23 cellular contexts compared by ENCODE assay signal in genomic region chr2:10245021-10245420, GRCh38. TPM values are rescaled to one million over a fixed set of nuclear protein-coding genes. Genes with fewer than 3 reads are reported as not detected.
DNase-seq lines count a peak whose midpoint lies in the region; ATAC-seq and TF ChIP-seq lines count a peak whose summit lies in the region.
"Had no signal": no experiment of that assay in that cellular context is flagged by ENCODE, and none has a peak within 500 bp of the region (broad histone marks: within the 10 kb centered on the region; RNA-seq: fewer than 3 reads in every experiment).

No MANE protein-coding gene starts in this region.

- peaks cover 4% of the 10 kb centered on the region for H3K9me3 Mint-ChIP-seq in WTC11
- peaks cover 4% of the 10 kb centered on the region for H3K9me3 Mint-ChIP-seq in neural progenitor cell

- DNase-seq in Right ventricle myocardium superior (peak; percentile 26), left ventricle myocardium superior (no peak), WTC11 (ENCODE audit: low spot score) (peak; percentile 5), left colon (peak; percentile 0 to 12), sciatic nerve (ENCODE audit: low spot score) (peak; percentile 17), foreskin keratinocyte (no peak), neural progenitor cell (ENCODE audit: low spot score) (no peak)
- DNase-seq: Calu3, DMS79 treated with DMSO at 0.1 percent for 48 hours, GF-D8, GOT3, HCEC 1CT, MM.1S, NCI-H2029, NCI-H446, NCI-H524 treated with DMSO at 0.1 percent for 48 hours, NCI-H774, PC-3, SHP77 had no signal

- no peak overlapping the region for H3K9ac ChIP-seq in neural progenitor cell
- H3K9ac ChIP-seq: KMS-11 had no signal

- H3K4me1 ChIP-seq in foreskin keratinocyte (no peaks in the 10 kb centered on the region), neural progenitor cell (no peaks in the 10 kb centered on the region), gastroesophageal sphincter (no peaks in the 10 kb centered on the region)

- no peak overlapping the region for H3K4me2 ChIP-seq in neural progenitor cell
- H3K4me2 ChIP-seq: KMS-11 had no signal

- H3K4me1 Mint-ChIP-seq in WTC11 (no peaks in the 10 kb centered on the region), neural progenitor cell (peaks cover 2% of the 10 kb centered on the region)
- H3K4me1 Mint-ChIP-seq: IgD-negative memory B cell had no signal

- H3K27me3 Mint-ChIP-seq in WTC11 (ENCODE audit: low read depth) (no peaks in the 10 kb centered on the region), neural progenitor cell (ENCODE audit: insufficient read depth, low read depth) (peaks cover 2% of the 10 kb centered on the region)

- H3K36me3 Mint-ChIP-seq in WTC11 (no peaks in the 10 kb centered on the region), neural progenitor cell (no peaks in the 10 kb centered on the region)
- H3K36me3 Mint-ChIP-seq: IgD-negative memory B cell had no signal

- no peaks in the 10 kb centered on the region for H4K20me1 ChIP-seq in neural progenitor cell (ENCODE audit: low read depth)

- H3K36me3 ChIP-seq in neural progenitor cell (no peaks in the 10 kb centered on the region), gastroesophageal sphincter (no peaks in the 10 kb centered on the region)

- intact Hi-C loops in Right ventricle myocardium superior (cut with DNase I), result no loop called here
- intact Hi-C loops in left ventricle myocardium superior (cut with micrococcal nuclease), result no loop called here
- intact Hi-C loops in left colon (cut with DNase I, micrococcal nuclease), result no loop called here
- intact Hi-C loops in sciatic nerve (cut with DNase I), result no loop called here

- H3K4me3 Mint-ChIP-seq in WTC11 (no peak overlapping the region), neural progenitor cell (no peak overlapping the region)
- H3K4me3 Mint-ChIP-seq: IgD-negative memory B cell had no signal

- ATAC-seq in Right ventricle myocardium superior (ENCODE audit: poor library complexity), result no peak
- no peak for ATAC-seq in left ventricle myocardium superior
- no peak for ATAC-seq in WTC11
- no peak for ATAC-seq in left colon
- ATAC-seq in sciatic nerve, result no peak
- ATAC-seq in foreskin keratinocyte, result no peak
- no peak for ATAC-seq in gastroesophageal sphincter
- ATAC-seq: PC-3 had no signal

- POLR2A ChIA-PET in WTC11 (lab: Charles Lee), result no interaction called here

- H3F3A ChIP-seq in neural progenitor cell (ENCODE audit: low read depth), result no peaks in the 10 kb centered on the region

- TF ChIP-seq EP300 in gastroesophageal sphincter (IDR thresholded peaks at IDR 0.05), result no peak

- WGBS in gastroesophageal sphincter (ENCODE audit: low coverage in 1 of 2), 2 donors, result 73 to 82% methylated on average over 2 to 7 of the region's 8 CpGs

- H3K27ac Mint-ChIP-seq in WTC11 (no peak overlapping the region), neural progenitor cell (no peak overlapping the region)
- H3K27ac Mint-ChIP-seq: IgD-negative memory B cell had no signal

- H3K9me3 ChIP-seq in neural progenitor cell (ENCODE audit: low read depth) (peaks cover 4% of the 10 kb centered on the region), gastroesophageal sphincter (peaks cover 0 to 7% (median 0%) of the 10 kb centered on the region in 3 donors)

- no peaks in the 10 kb centered on the region for H3K79me2 ChIP-seq in neural progenitor cell (ENCODE audit: low read depth)

- H3K4me3 ChIP-seq in neural progenitor cell (no peak overlapping the region), gastroesophageal sphincter (no peak overlapping the region)

- H3K27ac ChIP-seq in foreskin keratinocyte (no peak overlapping the region), neural progenitor cell (no peak overlapping the region), gastroesophageal sphincter (no peak overlapping the region)
- H3K27ac ChIP-seq: HL-60, KMS-11 had no signal

- H2AFZ ChIP-seq in neural progenitor cell (replicated peaks), result no peak overlapping the region

- CTCF ChIA-PET in WTC11 (lab: Charles Lee), result no interaction called here

- H3K27me3 ChIP-seq in foreskin keratinocyte (peaks cover 22% of the 10 kb centered on the region), neural progenitor cell (no peaks in the 10 kb centered on the region), gastroesophageal sphincter (no peaks in the 10 kb centered on the region)

- TF ChIP-seq CTCF in WTC11 (IDR thresholded peaks at IDR 0.05) (no peak), foreskin keratinocyte (conservative IDR thresholded peaks at IDR 0.05) (no peak), neural progenitor cell (IDR thresholded peaks at IDR 0.05) (no peak), gastroesophageal sphincter (IDR thresholded peaks at IDR 0.05) (no peak)

- TF ChIP-seq POLR2A in gastroesophageal sphincter (IDR thresholded peaks at IDR 0.05), result no peak

TF ChIP-seq in WTC11, 78 proteins besides CTCF, POLR2A, EP300 and RAD21:
- TF ChIP-seq ATF3 (CRISPR knock-in tag; conservative IDR thresholded peaks at IDR 0.05) (no peak), ESRRA (CRISPR knock-in tag; IDR thresholded peaks at IDR 0.05; ENCODE audit: borderline replicate concordance) (no peak), CREM (CRISPR knock-in tag; IDR thresholded peaks at IDR 0.05) (no peak), ZNF425 (CRISPR knock-in tag; conservative IDR thresholded peaks at IDR 0.05) (no peak), CREB1 (CRISPR knock-in tag; IDR thresholded peaks at IDR 0.05) (no peak), OVOL2 (CRISPR knock-in tag; IDR thresholded peaks at IDR 0.05; ENCODE audit: borderline replicate concordance) (no peak), NFATC4 (CRISPR knock-in tag; IDR thresholded peaks at IDR 0.05) (no peak), TEAD1 (CRISPR knock-in tag; IDR thresholded peaks at IDR 0.05) (no peak), KAT7 (CRISPR knock-in tag; IDR thresholded peaks at IDR 0.05; ENCODE audit: borderline replicate concordance) (no peak), IRF2 (CRISPR knock-in tag; IDR thresholded peaks at IDR 0.05; ENCODE audit: borderline replicate concordance, low read depth) (no peak), ZBTB21 (CRISPR knock-in tag; IDR thresholded peaks at IDR 0.05; ENCODE audit: borderline replicate concordance) (no peak), GRHL2 (CRISPR knock-in tag; IDR thresholded peaks at IDR 0.05; ENCODE audit: insufficient replicate concordance, severe bottlenecking) (no peak)

RNA-seq across cellular contexts. Expression of gene HPCAL1, which starts 57.7 kb away (rescaled TPM):
- total RNA-seq in Right ventricle myocardium superior (34.3 TPM), left ventricle myocardium superior (40.5 TPM), WTC11 (2021) (10.5 to 12.4 TPM (median 11.8 TPM) in 3 replicates), left colon (10 to 100 TPM; 73.1 to 85.7 TPM), sciatic nerve (31.7 TPM), foreskin keratinocyte (29.2 and 37.1 TPM in 2 replicates), neural progenitor cell (ENCODE audit: low replicate concordance) (3.7 and 8.0 TPM in 2 replicates), gastroesophageal sphincter (10 to 100 TPM; 17.0 to 42.1 (median 29.8) TPM)
- polyA plus RNA-seq in foreskin keratinocyte, result 31.6 and 42.7 TPM in 2 replicates

Comparison
In these comparisons a context has a peak if more than half of its experiments do, and no peak if none do; other contexts are left out.
1. DNase-seq: peak in Right ventricle myocardium superior (single experiment), WTC11 (single experiment), left colon (2 of 2) and sciatic nerve (single experiment); none in left ventricle myocardium superior (single experiment), foreskin keratinocyte (0 of 2) and neural progenitor cell (single experiment).